Comparison of ENCODE assay signal across 22 cellular contexts in the genomic region with DNA sequence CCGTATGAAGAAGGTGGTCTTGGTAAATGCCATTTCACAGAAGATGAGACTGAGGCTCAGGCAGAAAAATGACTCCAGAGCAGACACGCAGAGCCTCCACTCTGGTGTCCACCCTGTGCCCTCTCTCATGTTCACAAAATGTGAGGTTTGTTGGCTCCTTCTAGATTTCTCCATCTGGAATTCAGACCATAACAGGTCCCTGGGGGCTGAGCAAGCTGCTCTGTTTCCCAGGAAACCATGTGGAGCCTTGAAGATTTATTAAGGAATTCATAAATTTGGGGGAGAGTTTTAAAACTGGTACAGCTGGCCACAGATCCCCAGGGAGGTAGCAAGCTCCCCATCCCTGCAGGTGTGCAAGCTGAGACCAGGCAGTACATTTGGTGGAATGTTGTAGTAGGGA. TPM values are rescaled to one million over a fixed set of nuclear protein-coding genes. Genes with fewer than 3 reads are reported as not detected.
DNase-seq lines count a peak whose midpoint lies in the region; ATAC-seq and TF ChIP-seq lines count a peak whose summit lies in the region.
"Had no signal": no experiment of that assay in that cellular context is flagged by ENCODE, and none has a peak within 500 bp of the region (broad histone marks: within the 10 kb centered on the region; RNA-seq: fewer than 3 reads in every experiment).

No MANE protein-coding gene starts in this region.

- POLR2A ChIA-PET in Caco-2 (lab: Charles Lee), result no interaction called here
- POLR2A ChIA-PET in CD4-positive, alpha-beta memory T cell (lab: Charles Lee; ENCODE audit: partially characterized antibody), result no interaction called here

- H3K27me3 ChIP-seq in Caco-2 (replicated peaks; ENCODE audit: control insufficient read depth, insufficient read depth, low read length) (no peaks in the 10 kb centered on the region), neutrophil (no peaks in the 10 kb centered on the region)
- no peaks in the 10 kb centered on the region for H3K27me3 ChIP-seq in CD4-positive, alpha-beta memory T cell (ENCODE audit: insufficient read depth, low read length)
- H3K27me3 ChIP-seq: MG63 had no signal

- H3K9ac ChIP-seq in SK-N-MC (ENCODE audit: insufficient read length), result no peak overlapping the region

- DNase-seq in Caco-2 (no peak), LHCN-M2 (ENCODE audit: low read depth) (peak; percentile 51), SK-N-MC (ENCODE audit: low read depth, low spot score) (no peak), GDM1 (lab: John Stamatoyannopoulos, UW) (no peak)
- no peak for DNase-seq in activated CD4-positive, CD25-positive, alpha-beta regulatory T cell treated with anti-CD3 and anti-CD28 coated beads, Interleukin-2, amount 50 U/mL, for 72 hours
- DNase-seq in CD4-positive, alpha-beta memory T cell, result no peak
- DNase-seq: AML-193, COR-L47, DMS53, EL, Karpas-422, MG63, NCI-H1092, NCI-H1436 treated with DMSO at 0.1 percent for 48 hours, NCI-H2029, PC-9 had no signal

- H3K36me3 ChIP-seq in Caco-2 (ENCODE audit: control insufficient read depth, insufficient read depth, low read length), result no peaks in the 10 kb centered on the region
- no peaks in the 10 kb centered on the region for H3K36me3 ChIP-seq in SK-N-MC (ENCODE audit: insufficient read depth, low read length)
- peaks cover 3% of the 10 kb centered on the region for H3K36me3 ChIP-seq in neutrophil
- H3K36me3 ChIP-seq in CD4-positive, alpha-beta memory T cell (ENCODE audit: insufficient read depth, low read length), result no peaks in the 10 kb centered on the region
- H3K36me3 ChIP-seq: HAP-1, MG63 had no signal

- no peak for TF ChIP-seq CTCF in Caco-2 (IDR thresholded peaks at IDR 0.05; ENCODE audit: insufficient read depth in 1 of 2, low read depth in 1 of 2, low read length in 1 of 2, severe bottlenecking in 1 of 2, unreplicated experiment in 1 of 2)
- TF ChIP-seq CTCF in neutrophil (IDR thresholded peaks at IDR 0.05), result no peak

- intact Hi-C loops in Caco-2 (cut with micrococcal nuclease; ENCODE audit: unreplicated experiment), result no loop called here
- intact Hi-C loops in CD4-positive, alpha-beta memory T cell (cut with micrococcal nuclease), result no loop called here

- H3K4me1 ChIP-seq in Caco-2 (peaks cover 53% of the 10 kb centered on the region), neutrophil (ENCODE audit: control insufficient read depth in 1 of 2, insufficient read depth in 1 of 2, low read depth in 1 of 2, low read length in 1 of 2) (peaks cover 84 to 85% of the 10 kb centered on the region in 2 experiments)
- no peaks in the 10 kb centered on the region for H3K4me1 ChIP-seq in CD4-positive, alpha-beta memory T cell (ENCODE audit: insufficient read depth, low read length)
- H3K4me1 ChIP-seq: HAP-1 had no signal

- H3K4me3 ChIP-seq in Caco-2 (ENCODE audit: low read depth, low read length) (no peak overlapping the region), SK-N-MC (0 out of 2 replicates have a peak overlapping the region, but pooled peaks have one; percentile 8), neutrophil (ENCODE audit: low read depth in 1 of 2, low read length in 1 of 2) (no peak overlapping the region)
- no peak overlapping the region for H3K4me3 ChIP-seq in CD4-positive, alpha-beta memory T cell (ENCODE audit: low read length in 2 of 2)
- H3K4me3 ChIP-seq: HAP-1, MG63, PC-9 had no signal

- H3K27me3 Mint-ChIP-seq in Caco-2 (ENCODE audit: insufficient read depth, unreplicated experiment), result no peaks in the 10 kb centered on the region
- H3K27me3 Mint-ChIP-seq in CD4-positive, alpha-beta memory T cell, result peaks cover 11 to 31% of the 10 kb centered on the region in 2 donors

- H3K27ac ChIP-seq in SK-N-MC (no peak overlapping the region), neutrophil (peak overlapping the region; percentile 64)
- H3K27ac ChIP-seq in CD4-positive, alpha-beta memory T cell (ENCODE audit: low read depth, low read length), result no peak overlapping the region
- H3K27ac ChIP-seq: PC-9 had no signal

- no peak overlapping the region for H3K4me3 Mint-ChIP-seq in Caco-2 (ENCODE audit: unreplicated experiment)
- no peak overlapping the region for H3K4me3 Mint-ChIP-seq in CD4-positive, alpha-beta memory T cell
- H3K4me3 Mint-ChIP-seq: CD14-positive monocyte, IgD-negative memory B cell had no signal

- no peaks in the 10 kb centered on the region for H3K36me3 Mint-ChIP-seq in Caco-2 (ENCODE audit: insufficient read depth, unreplicated experiment)
- no peaks in the 10 kb centered on the region for H3K36me3 Mint-ChIP-seq in CD4-positive, alpha-beta memory T cell
- H3K36me3 Mint-ChIP-seq: IgD-negative memory B cell had no signal

- peak overlapping the region; percentile 74 for H3K27ac Mint-ChIP-seq in Caco-2 (ENCODE audit: unreplicated experiment)
- no peak overlapping the region for H3K27ac Mint-ChIP-seq in CD4-positive, alpha-beta memory T cell
- H3K27ac Mint-ChIP-seq: IgD-negative memory B cell had no signal

- CTCF ChIA-PET in Caco-2 (lab: Charles Lee), result interaction anchor here (1.3 to 2.5 kb wide), 2 partner anchors 18 to 54 kb away, joined by 4 to 14 read pairs; no protein-coding TSS in a partner anchor
- CTCF ChIA-PET in CD4-positive, alpha-beta memory T cell (lab: Charles Lee; ENCODE audit: partially characterized antibody), result no interaction called here

- no TSS peak for BruUV-seq in Caco-2 (replicated peaks; lab: Mats Ljungman, UMichigan)

- peaks cover 36% of the 10 kb centered on the region for H3K4me1 Mint-ChIP-seq in Caco-2 (ENCODE audit: low read depth, unreplicated experiment)
- H3K4me1 Mint-ChIP-seq in CD4-positive, alpha-beta memory T cell, result no peaks in the 10 kb centered on the region

- H3K9me3 ChIP-seq in Caco-2 (no peaks in the 10 kb centered on the region), SK-N-MC (ENCODE audit: low read depth, low read length) (no peaks in the 10 kb centered on the region), neutrophil (no peaks in the 10 kb centered on the region)
- no peaks in the 10 kb centered on the region for H3K9me3 ChIP-seq in CD4-positive, alpha-beta memory T cell (ENCODE audit: control insufficient read depth in 1 of 2, low read length in 2 of 2)
- H3K9me3 ChIP-seq: HAP-1, MG63 had no signal

- H3K9me3 Mint-ChIP-seq in Caco-2 (ENCODE audit: unreplicated experiment), result no peaks in the 10 kb centered on the region
- no peaks in the 10 kb centered on the region for H3K9me3 Mint-ChIP-seq in CD4-positive, alpha-beta memory T cell
- H3K9me3 Mint-ChIP-seq: CD14-positive monocyte, IgD-negative memory B cell had no signal

- no peak for ATAC-seq in HG02642 (IDR thresholded peaks at IDR 0.05; ENCODE audit: poor library complexity, unreplicated experiment)

RNA-seq across cellular contexts. Expression of gene SIRPA, which starts 38.8 kb away (rescaled TPM):
- total RNA-seq in Caco-2 (2022), result 31.6 and 33.3 TPM in 2 replicates
- 7.8 and 7.9 TPM in 2 replicates for total RNA-seq in LHCN-M2 (2014; rRNA removed)
- 45.1 TPM for polyA plus RNA-seq in LHCN-M2 (2012)
- total RNA-seq in CD4-positive, alpha-beta memory T cell, result 1 to 10 TPM; 1.8 to 2.4 TPM
- polyA plus RNA-seq in CD4-positive, alpha-beta memory T cell, result not detected
- total RNA-seq: T-helper 1 cell treated with Interleukin-12 subunit alpha and Interleukin-12 subunit beta and Interleukin-4 antibody, amounts not matched to agents 30 ng/mL and 1 ng/mL, for 36 hours had no signal
